Comparison of ENCODE assay signal across 9 cellular contexts in genomic region chr6:159038914-159039884, GRCh38. TPM values are rescaled to one million over a fixed set of nuclear protein-coding genes. Genes with fewer than 3 reads are reported as not detected.
DNase-seq lines count a peak whose midpoint lies in the region; ATAC-seq and TF ChIP-seq lines count a peak whose summit lies in the region.
"Had no signal": no experiment of that assay in that cellular context is flagged by ENCODE, and none has a peak within 500 bp of the region (broad histone marks: within the 10 kb centered on the region; RNA-seq: fewer than 3 reads in every experiment).

No MANE protein-coding gene starts in this region.

- WGBS in right lobe of liver (ENCODE audit: insufficient coverage, low coverage, low lambda C conversion rate, missing lambda C conversion rate), result 42% methylated on average over 7 of the region's 8 CpGs

- H3K4me3 ChIP-seq in right lobe of liver, result no peak overlapping the region

- peak; percentile 50 for DNase-seq in GM04504 (ENCODE audit: low read depth)
- no peak for DNase-seq in right lobe of liver
- no peak for DNase-seq in NCI-H128 (lab: John Stamatoyannopoulos, UW; ENCODE audit: unreplicated experiment)
- no peak for DNase-seq in activated CD4-positive, CD25-positive, alpha-beta regulatory T cell treated with anti-CD3 and anti-CD28 coated beads, Interleukin-2, amount 50 U/mL, for 72 hours
- DNase-seq in DMS53 treated with DMSO at 0.1 percent for 48 hours (lab: John Stamatoyannopoulos, UW; ENCODE audit: unreplicated experiment), result no peak

- no peak for TF ChIP-seq POLR2A in right lobe of liver (IDR thresholded peaks at IDR 0.05)

- H3K9me3 ChIP-seq in right lobe of liver, result no peaks in the 10 kb centered on the region

- H3K4me3 Mint-ChIP-seq in activated T-helper 17 cell treated with anti-CD3 and anti-CD28 coated beads, Interleukin-2, amount 50 U/mL, for 72 hours, result peak overlapping the region; percentile 90

- peak overlapping the region in 1 of 3 donors; percentile 48 for H3K27ac ChIP-seq in right lobe of liver

- peaks cover 31% of the 10 kb centered on the region for H3K4me1 Mint-ChIP-seq in activated T-helper 17 cell treated with anti-CD3 and anti-CD28 coated beads, Interleukin-2, amount 50 U/mL, for 72 hours

- peak overlapping the region; percentile 99 for H3K27ac Mint-ChIP-seq in activated T-helper 17 cell treated with anti-CD3 and anti-CD28 coated beads, Interleukin-2, amount 50 U/mL, for 72 hours

- TF ChIP-seq CTCF in right lobe of liver (IDR thresholded peaks at IDR 0.05), result no peak

- H3K4me1 ChIP-seq in right lobe of liver, result peaks cover 0 to 13% (median 2%) of the 10 kb centered on the region in 4 donors

- H3K27me3 Mint-ChIP-seq in activated T-helper 17 cell treated with anti-CD3 and anti-CD28 coated beads, Interleukin-2, amount 50 U/mL, for 72 hours, result no peaks in the 10 kb centered on the region

- peaks cover 95% of the 10 kb centered on the region for H3K36me3 Mint-ChIP-seq in activated T-helper 17 cell treated with anti-CD3 and anti-CD28 coated beads, Interleukin-2, amount 50 U/mL, for 72 hours (ENCODE audit: low read depth)

- no peaks in the 10 kb centered on the region for H3K9me3 Mint-ChIP-seq in activated T-helper 17 cell treated with anti-CD3 and anti-CD28 coated beads, Interleukin-2, amount 50 U/mL, for 72 hours

- ATAC-seq in GM21367 (IDR thresholded peaks at IDR 0.05; ENCODE audit: unreplicated experiment) (peak; percentile 78), HG03558 (IDR thresholded peaks at IDR 0.05; ENCODE audit: extremely low read depth, unreplicated experiment) (peak; percentile 70), right lobe of liver (peak; percentile 31 to 51 (median 39))
- ATAC-seq in activated T-helper 17 cell treated with anti-CD3 and anti-CD28 coated beads, Interleukin-2, amount 50 U/mL, for 72 hours (replicated peaks), result peak; percentile 64

- intact Hi-C loops in right lobe of liver (cut with DNase I), result no loop called here

- peaks cover 0 to 4% (median 0%) of the 10 kb centered on the region in 4 donors for H3K36me3 ChIP-seq in right lobe of liver

- no peaks in the 10 kb centered on the region for H3K27me3 ChIP-seq in right lobe of liver

RNA-seq across cellular contexts. Expression of gene TAGAP, which starts 5.6 kb away (rescaled TPM):
- 10 to 100 TPM; 11.7 to 80.7 TPM for total RNA-seq in activated T-helper 17 cell treated with anti-CD3 and anti-CD28 coated beads, Interleukin-2, amount 50 U/mL, for 72 hours
- total RNA-seq in right lobe of liver, result 1 to 10 TPM in 3 of 6 experiments, under 1 TPM in 3; 0.13 to 1.8 (median 0.92) TPM
- total RNA-seq: RPMI7951 had no signal

RNA-seq across cellular contexts. Expression of gene RSPH3, which starts 39.2 kb away (rescaled TPM):
- 10 to 100 TPM in 1 of 2 donors, 1 to 10 TPM in 1; 2.4 to 15.9 TPM for total RNA-seq in activated T-helper 17 cell treated with anti-CD3 and anti-CD28 coated beads, Interleukin-2, amount 50 U/mL, for 72 hours
- total RNA-seq in right lobe of liver, result 1 to 10 TPM; 3.1 to 6.5 (median 3.6) TPM

Comparison
In these comparisons a context has a peak if more than half of its experiments do, and no peak if none do; other contexts are left out.
1. RNA of gene TAGAP, which starts 5.6 kb away (total RNA-seq): 11.7 to 80.7 TPM in activated T-helper 17 cell treated with anti-CD3 and anti-CD28 coated beads, Interleukin-2, amount 50 U/mL, for 72 hours; 0.13 to 1.8 TPM in right lobe of liver; every median in the first group is over 4 times any median in the second.
2. Peak in every context shown above with its lines, with median percentiles within 50 percentile points of each other: ATAC-seq.